16 cellular contexts compared by ENCODE assay signal in the genomic region with DNA sequence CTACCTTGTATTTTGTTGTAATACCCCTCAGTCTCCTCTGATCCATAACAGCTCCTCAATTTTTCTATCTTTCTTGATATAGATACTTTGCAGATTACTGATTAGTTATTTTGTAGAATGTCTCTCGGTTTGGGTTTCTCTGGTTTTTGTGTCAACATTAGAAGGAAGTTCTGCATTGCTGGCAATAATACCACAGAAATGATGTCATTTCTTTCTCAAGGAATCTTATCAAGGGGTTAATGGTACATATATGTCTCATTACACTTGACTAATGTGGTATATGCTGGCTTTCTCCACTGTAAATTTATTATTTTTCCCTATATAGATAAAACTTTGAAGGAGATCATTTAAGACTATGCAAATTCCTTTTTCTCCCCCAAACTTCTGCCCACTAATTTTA.
DNase-seq lines count a peak whose midpoint lies in the region; ATAC-seq and TF ChIP-seq lines count a peak whose summit lies in the region.
"Had no signal": no experiment of that assay in that cellular context is flagged by ENCODE, and none has a peak within 500 bp of the region (broad histone marks: within the 10 kb centered on the region; RNA-seq: fewer than 3 reads in every experiment).

No MANE protein-coding gene starts in this region.

- TF ChIP-seq POLR2A in transverse colon (IDR thresholded peaks at IDR 0.05), result no peak

- H3K36me3 Mint-ChIP-seq in chondrocyte (ENCODE audit: low read depth) (peaks cover 4% of the 10 kb centered on the region), glutamatergic neuron (ENCODE audit: unreplicated experiment) (no peaks in the 10 kb centered on the region)

- H3K79me1 ChIP-seq in mesenchymal stem cell (replicated peaks; ENCODE audit: low read length, poor library complexity, severe bottlenecking), result no peaks in the 10 kb centered on the region

- H4K8ac ChIP-seq in mesenchymal stem cell (ENCODE audit: low read length), result no peak overlapping the region

- in situ Hi-C loops in transverse colon (cut with MboI; ENCODE audit: low pct_ligation_motif_present in 1 of 4, low pct_unique_long_range_greater_than_20kb in 1 of 4, low sequenced_read_pairs in 3 of 4), result no loop called here

- no peak overlapping the region for H3K4me3 ChIP-seq in mesenchymal stem cell (ENCODE audit: insufficient read depth in 1 of 2, low read depth in 1 of 2, low read length in 2 of 2)
- no peak overlapping the region for H3K4me3 ChIP-seq in transverse colon

- intact Hi-C loops in transverse colon (cut with DNase I; ENCODE audit: low total_unique reads), result no loop called here

- H4K91ac ChIP-seq in mesenchymal stem cell (ENCODE audit: low read length), result no peak overlapping the region

- H2BK120ac ChIP-seq in mesenchymal stem cell (ENCODE audit: low read depth, low read length), result no peak overlapping the region

- peak overlapping the region; percentile 85 for H3K27ac Mint-ChIP-seq in chondrocyte (ENCODE audit: unreplicated experiment)
- no peak overlapping the region for H3K27ac Mint-ChIP-seq in glutamatergic neuron (ENCODE audit: unreplicated experiment)
- H3K27ac Mint-ChIP-seq: B cell, H9 had no signal

- H3K9me3 ChIP-seq in mesenchymal stem cell (ENCODE audit: control insufficient read depth, low read length) (no peaks in the 10 kb centered on the region), transverse colon (no peaks in the 10 kb centered on the region)

- H3K36me3 ChIP-seq in mesenchymal stem cell (ENCODE audit: control insufficient read depth in 1 of 2, insufficient read depth in 2 of 2, low read depth in 1 of 2, low read length in 2 of 2) (no peaks in the 10 kb centered on the region), transverse colon (no peaks in the 10 kb centered on the region)

- H2AK5ac ChIP-seq in mesenchymal stem cell (ENCODE audit: low read length, severe bottlenecking), result no peak overlapping the region

- no peak overlapping the region for H2BK12ac ChIP-seq in mesenchymal stem cell (ENCODE audit: low read length in 2 of 2)

- no peak for TF ChIP-seq EP300 in transverse colon (IDR thresholded peaks at IDR 0.05; ENCODE audit: low read depth)

- H3K27me3 Mint-ChIP-seq in chondrocyte (ENCODE audit: low read depth) (no peaks in the 10 kb centered on the region), glutamatergic neuron (ENCODE audit: unreplicated experiment) (no peaks in the 10 kb centered on the region)
- H3K27me3 Mint-ChIP-seq: B cell had no signal

- H2BK5ac ChIP-seq in mesenchymal stem cell (ENCODE audit: low read depth, low read length, poor library complexity, severe bottlenecking), result no peak overlapping the region

- H3K18ac ChIP-seq in mesenchymal stem cell (ENCODE audit: low read depth in 1 of 2, low read length in 2 of 2), result no peak overlapping the region

- peaks cover 6% of the 10 kb centered on the region for H3K9me3 Mint-ChIP-seq in chondrocyte (ENCODE audit: low read depth)
- H3K9me3 Mint-ChIP-seq in glutamatergic neuron (ENCODE audit: unreplicated experiment), result no peaks in the 10 kb centered on the region
- H3K9me3 Mint-ChIP-seq: H9 had no signal

- no peak overlapping the region for H2AFZ ChIP-seq in mesenchymal stem cell (ENCODE audit: low read depth, low read length)

- no peak overlapping the region for H2BK15ac ChIP-seq in mesenchymal stem cell (ENCODE audit: low read depth, poor library complexity, severe bottlenecking)

- no peaks in the 10 kb centered on the region for H3K27me3 ChIP-seq in mesenchymal stem cell (ENCODE audit: control insufficient read depth in 1 of 2, insufficient read depth in 1 of 2, low read length in 2 of 2)
- H3K27me3 ChIP-seq in transverse colon, result no peaks in the 10 kb centered on the region

- no peak for ATAC-seq in HG03565 (IDR thresholded peaks at IDR 0.05; ENCODE audit: unreplicated experiment)

- no peak overlapping the region for H3K14ac ChIP-seq in mesenchymal stem cell (ENCODE audit: low read length in 2 of 2)

- H3K4ac ChIP-seq in mesenchymal stem cell (ENCODE audit: low read depth in 1 of 2, low read length in 2 of 2), result no peak overlapping the region

- TF ChIP-seq CTCF in chondrocyte (IDR thresholded peaks at IDR 0.05), result no peak
- no peak for TF ChIP-seq CTCF in glutamatergic neuron (IDR thresholded peaks at IDR 0.05; ENCODE audit: partially characterized antibody, unreplicated experiment)
- no peak for TF ChIP-seq CTCF in transverse colon (IDR thresholded peaks at IDR 0.05)

- H3K27ac ChIP-seq in mesenchymal stem cell (ENCODE audit: low read length, poor library complexity, severe bottlenecking) (peak overlapping the region; percentile 49), transverse colon (no peak overlapping the region)

- no peak overlapping the region for H3K4me2 ChIP-seq in mesenchymal stem cell (ENCODE audit: low read length, poor library complexity, severe bottlenecking)

- no peaks in the 10 kb centered on the region for H3K4me1 ChIP-seq in mesenchymal stem cell (ENCODE audit: control insufficient read depth, insufficient read depth, low read depth, low read length)
- no peaks in the 10 kb centered on the region for H3K4me1 ChIP-seq in transverse colon

- H3K23ac ChIP-seq in mesenchymal stem cell (ENCODE audit: low read length in 2 of 2), result no peak overlapping the region

- H3K4me1 Mint-ChIP-seq in chondrocyte (ENCODE audit: low read depth) (peaks cover 28% of the 10 kb centered on the region), glutamatergic neuron (ENCODE audit: low read depth, unreplicated experiment) (no peaks in the 10 kb centered on the region)
- H3K4me1 Mint-ChIP-seq: B cell, H9 had no signal

- peak; percentile 26 for DNase-seq in EH (ENCODE audit: low read depth)
- peak; percentile 19 for DNase-seq in OCI-M1 (lab: John Stamatoyannopoulos, UW)
- no peak for DNase-seq in chondrocyte (ENCODE audit: low spot score)
- DNase-seq in mesenchymal stem cell, result peak; percentile 18
- DNase-seq in glutamatergic neuron, result no peak
- no peak for DNase-seq in transverse colon
- DNase-seq: DMS 273 treated with DMSO at 0.1 percent for 48 hours, DND-41, GF-D8, H9, NCI-H1105, NCI-H1694, NCI-H2081 treated with DMSO at 0.1 percent for 48 hours, NCI-H510A treated with DMSO at 0.1 percent for 48 hours had no signal

- H3K4me3 Mint-ChIP-seq in chondrocyte (ENCODE audit: unreplicated experiment) (no peak overlapping the region), glutamatergic neuron (ENCODE audit: unreplicated experiment) (no peak overlapping the region)
- H3K4me3 Mint-ChIP-seq: B cell, H9 had no signal

- WGBS in mesenchymal stem cell, result no CpG with 5 or more reads among the region's 1 CpG
- 53 to 67% methylated on average over 1 of the region's 1 CpG for WGBS in transverse colon (ENCODE audit: low coverage in 1 of 2), 2 donors

- no peak overlapping the region for H3K9ac ChIP-seq in mesenchymal stem cell (ENCODE audit: low read length)

Comparison
In these comparisons a context has a peak if more than half of its experiments do, and no peak if none do; other contexts are left out.
1. DNase-seq: peak in EH (single experiment), OCI-M1 (single experiment) and mesenchymal stem cell (single experiment); none in chondrocyte (single experiment), glutamatergic neuron (single experiment) and transverse colon (single experiment).